In genomic region chr19:21317821-21318220, GRCh38 we compare ENCODE assay signal across 21 cellular contexts. TPM values are rescaled to one million over a fixed set of nuclear protein-coding genes. Genes with fewer than 3 reads are reported as not detected.
A peak's percentile ranks its signal among the peaks of the same experiment; 100 is the strongest.
DNase-seq lines count a peak whose midpoint lies in the region; ATAC-seq and TF ChIP-seq lines count a peak whose summit lies in the region.
"Had no signal": no experiment of that assay in that cellular context is flagged by ENCODE, and none has a peak within 500 bp of the region (broad histone marks: within the 10 kb centered on the region; RNA-seq: fewer than 3 reads in every experiment).

No MANE protein-coding gene starts in this region.

- DNase-seq in CD8-positive, alpha-beta memory T cell = no peak
- DNase-seq in NCI-H146 (lab: John Stamatoyannopoulos, UW) = peak; percentile 80
- DNase-seq in body of pancreas = no peak
- DNase-seq in memory B cell (ENCODE audit: low spot score in 2 of 2) = no peak
- DNase-seq in ovary = no peak
- DNase-seq in NCI-H1092 (lab: John Stamatoyannopoulos, UW) = no peak
- no peak for DNase-seq in erythroblast (lab: John Stamatoyannopoulos, UW)
- DNase-seq: activated CD4-positive, alpha-beta T cell treated with anti-CD3 and anti-CD28 coated beads for 4 hours; activated effector memory CD4-positive, alpha-beta T cell treated with anti-CD3 and anti-CD28 coated beads, Interleukin-2, amount 50 U/mL, for 16 hours; dermis blood vessel endothelial cell; foreskin melanocyte; H7; kidney glomerular epithelial cell; NCI-H1694 treated with DMSO at 0.1 percent for 48 hours; SHP77 treated with DMSO at 0.1 percent for 48 hours; stimulated activated CD4-positive, alpha-beta T cell treated with anti-CD3 and anti-CD28 coated beads, Interleukin-4, amount 100 ng/mL, for 1 hour had no signal

- no peaks in the 10 kb centered on the region for H3K27me3 ChIP-seq in CD8-positive, alpha-beta memory T cell (ENCODE audit: insufficient read depth, low read length, poor library complexity, severe bottlenecking)
- H3K27me3 ChIP-seq in body of pancreas (no peaks in the 10 kb centered on the region), ovary (no peaks in the 10 kb centered on the region)
- H3K27me3 ChIP-seq: breast epithelium, neural progenitor cell had no signal

- intact Hi-C loops in body of pancreas (cut with DNase I) (no loop called here), ovary (cut with DNase I) (no loop called here)

- WGBS in body of pancreas, 2 donors = 55 to 56% methylated on average over 1 of the region's 1 CpG
- WGBS in ovary, 3 donors = 30 to 36% (median 34%) methylated on average over 1 of the region's 1 CpG

- H3K4me1 Mint-ChIP-seq in CD8-positive, alpha-beta memory T cell = peaks cover 49 to 85% (median 72%) of the 10 kb centered on the region in 3 donors
- peaks cover 24% of the 10 kb centered on the region for H3K4me1 Mint-ChIP-seq in memory B cell
- H3K4me1 Mint-ChIP-seq: neural progenitor cell had no signal

- no peak overlapping the region for H3K27ac ChIP-seq in CD8-positive, alpha-beta memory T cell (ENCODE audit: low read depth, low read length)
- H3K27ac ChIP-seq in body of pancreas (no peak overlapping the region), ovary (no peak overlapping the region)
- H3K27ac ChIP-seq: breast epithelium, neural progenitor cell had no signal

- H3K36me3 ChIP-seq in CD8-positive, alpha-beta memory T cell (ENCODE audit: insufficient read depth, low read length) = peaks cover 6% of the 10 kb centered on the region
- no peaks in the 10 kb centered on the region for H3K36me3 ChIP-seq in body of pancreas (replicated peaks in 1 of 2; ENCODE audit: insufficient read depth in 1 of 2, low read depth in 2 of 2)
- no peaks in the 10 kb centered on the region for H3K36me3 ChIP-seq in ovary
- H3K36me3 ChIP-seq: breast epithelium, neural progenitor cell had no signal

- no peak for TF ChIP-seq CTCF in body of pancreas (IDR thresholded peaks at IDR 0.05)
- TF ChIP-seq CTCF in ovary (IDR thresholded peaks at IDR 0.05) = no peak

- TF ChIP-seq EP300 in ovary (IDR thresholded peaks at IDR 0.05) = no peak

- TF ChIP-seq POLR2A in body of pancreas (IDR thresholded peaks at IDR 0.05) = no peak
- TF ChIP-seq POLR2A in ovary (IDR thresholded peaks at IDR 0.05) = no peak
- no peak for TF ChIP-seq POLR2A in erythroblast (IDR thresholded peaks at IDR 0.05; ENCODE audit: low read length)

- POLR2A ChIA-PET in CD8-positive, alpha-beta memory T cell (lab: Charles Lee) = no interaction called here

- peak; percentile 24 for ATAC-seq in body of pancreas
- no peak for ATAC-seq in memory B cell (ENCODE audit: low read depth)
- ATAC-seq in GM18861 (IDR thresholded peaks at IDR 0.05; ENCODE audit: unreplicated experiment) = no peak

- no peak overlapping the region for H3K4me3 Mint-ChIP-seq in CD8-positive, alpha-beta memory T cell
- H3K4me3 Mint-ChIP-seq in memory B cell = no peak overlapping the region
- H3K4me3 Mint-ChIP-seq: neural progenitor cell; stimulated activated naive CD8-positive, alpha-beta T cell treated with anti-CD3 and anti-CD28 coated beads, Interleukin-15, Interleukin-2, amounts not matched to agents 100 ng/mL and 50 ng/mL, for 24 hours had no signal

- no peaks in the 10 kb centered on the region for H3K27me3 Mint-ChIP-seq in CD8-positive, alpha-beta memory T cell
- H3K27me3 Mint-ChIP-seq in memory B cell = no peaks in the 10 kb centered on the region
- H3K27me3 Mint-ChIP-seq: stimulated activated naive CD8-positive, alpha-beta T cell treated with anti-CD3 and anti-CD28 coated beads, Interleukin-15, Interleukin-2, amounts not matched to agents 100 ng/mL and 50 ng/mL, for 24 hours had no signal

- H3K36me3 Mint-ChIP-seq in CD8-positive, alpha-beta memory T cell = peaks cover 6 to 47% (median 13%) of the 10 kb centered on the region in 3 donors
- peaks cover 33% of the 10 kb centered on the region for H3K36me3 Mint-ChIP-seq in memory B cell

- no peaks in the 10 kb centered on the region for H3K9me3 ChIP-seq in CD8-positive, alpha-beta memory T cell (ENCODE audit: low read length)
- no peaks in the 10 kb centered on the region for H3K9me3 ChIP-seq in body of pancreas
- H3K9me3 ChIP-seq in ovary = no peaks in the 10 kb centered on the region

- H3K4me3 ChIP-seq in CD8-positive, alpha-beta memory T cell (ENCODE audit: low read length) = no peak overlapping the region
- no peak overlapping the region for H3K4me3 ChIP-seq in body of pancreas
- no peak overlapping the region for H3K4me3 ChIP-seq in ovary
- H3K4me3 ChIP-seq: breast epithelium, neural progenitor cell, smooth muscle cell had no signal

- CTCF ChIA-PET in CD8-positive, alpha-beta memory T cell (lab: Charles Lee) = interaction anchor here (2.8 kb wide), 1 partner anchor 11 kb away, joined by 7 read pairs; the partner anchor contains the start of gene ZNF708

- no peaks in the 10 kb centered on the region for H3K9me3 Mint-ChIP-seq in CD8-positive, alpha-beta memory T cell
- H3K9me3 Mint-ChIP-seq in memory B cell = no peaks in the 10 kb centered on the region
- H3K9me3 Mint-ChIP-seq: stimulated activated naive CD8-positive, alpha-beta T cell treated with anti-CD3 and anti-CD28 coated beads, Interleukin-15, Interleukin-2, amounts not matched to agents 100 ng/mL and 50 ng/mL, for 24 hours had no signal

- peak overlapping the region in 5 of 8 donors; percentile 1 to 67 (median 50) for H3K27ac Mint-ChIP-seq in CD8-positive, alpha-beta memory T cell
- H3K27ac Mint-ChIP-seq in memory B cell = peak overlapping the region; percentile 28
- H3K27ac Mint-ChIP-seq: neural progenitor cell; stimulated activated naive CD8-positive, alpha-beta T cell treated with anti-CD3 and anti-CD28 coated beads, Interleukin-15, Interleukin-2, amounts not matched to agents 100 ng/mL and 50 ng/mL, for 24 hours had no signal

- no peaks in the 10 kb centered on the region for H3K4me1 ChIP-seq in CD8-positive, alpha-beta memory T cell (ENCODE audit: insufficient read depth, low read length)
- H3K4me1 ChIP-seq in body of pancreas = peaks cover 24% of the 10 kb centered on the region
- H3K4me1 ChIP-seq in ovary (ENCODE audit: insufficient read depth) = peaks cover 11% of the 10 kb centered on the region
- H3K4me1 ChIP-seq: breast epithelium, neural progenitor cell had no signal

RNA-seq across cellular contexts. Expression of gene ZNF708, which starts 11.4 kb away (rescaled TPM):
- 10 to 100 TPM; 11.5 to 13.3 TPM for total RNA-seq in CD8-positive, alpha-beta memory T cell
- polyA plus RNA-seq in CD8-positive, alpha-beta memory T cell = 8.0 TPM
- total RNA-seq in body of pancreas (10 to 100 TPM; 13.7 to 14.5 TPM), ovary (10 to 100 TPM; 11.4 to 56.5 (median 24.6) TPM)
- polyA plus RNA-seq in ovary = 10 to 100 TPM; 14.7 to 16.3 TPM

RNA-seq across cellular contexts. Expression of gene ZNF738, which starts 41.0 kb away (rescaled TPM):
- total RNA-seq in CD8-positive, alpha-beta memory T cell = 1 to 10 TPM; 8.3 to 8.4 TPM
- 4.2 TPM for polyA plus RNA-seq in CD8-positive, alpha-beta memory T cell
- 1 to 10 TPM; 3.0 to 4.7 TPM for total RNA-seq in body of pancreas
- 10 to 100 TPM in 2 of 7 donors, 1 to 10 TPM in 5; 4.0 to 12.2 (median 9.1) TPM for total RNA-seq in ovary
- 1 to 10 TPM; 8.2 to 9.4 TPM for polyA plus RNA-seq in ovary
